26 cellular contexts compared by ENCODE assay signal in the genomic region with DNA sequence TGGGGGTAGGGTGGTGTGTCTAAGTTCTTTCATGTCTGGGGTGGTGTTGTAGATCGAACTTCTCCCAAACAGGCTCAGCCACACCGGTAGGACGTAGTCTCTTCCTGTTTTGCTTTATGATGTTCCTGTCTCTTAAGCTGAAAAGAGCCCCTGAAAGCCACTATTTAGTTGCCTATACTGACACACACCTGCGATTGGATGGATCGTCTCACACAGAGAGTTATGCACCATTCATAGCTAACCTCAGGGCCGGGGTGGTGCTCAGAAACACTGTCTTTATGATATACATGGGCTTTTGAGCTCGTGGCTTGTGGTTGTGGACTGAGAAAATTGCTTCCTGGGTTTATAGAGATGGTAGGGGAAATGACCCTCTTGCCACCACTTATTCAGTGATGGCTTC.
DNase-seq lines count a peak whose midpoint lies in the region; ATAC-seq and TF ChIP-seq lines count a peak whose summit lies in the region.
"Had no signal": no experiment of that assay in that cellular context is flagged by ENCODE, and none has a peak within 500 bp of the region (broad histone marks: within the 10 kb centered on the region; RNA-seq: fewer than 3 reads in every experiment).

No MANE protein-coding gene starts in this region.

- POLR2A ChIA-PET in naive thymus-derived CD8-positive, alpha-beta T cell (lab: Charles Lee), result no interaction called here

- peak overlapping the region; percentile 38 for H3K27ac Mint-ChIP-seq in activated CD8-positive, alpha-beta memory T cell treated with anti-CD3 and anti-CD28 coated beads, Interleukin-2, amount 10 ng/mL, durations not matched to agents 7 days and 5 days
- H3K27ac Mint-ChIP-seq in HFFc6, result peak overlapping the region; percentile 82; the same call in 1 of the 2 replicates
- peak overlapping the region; percentile 13 for H3K27ac Mint-ChIP-seq in neural crest cell (ENCODE audit: unreplicated experiment)
- H3K27ac Mint-ChIP-seq in naive thymus-derived CD8-positive, alpha-beta T cell, result no peak overlapping the region
- H3K27ac Mint-ChIP-seq: memory B cell had no signal

- H3K4me1 Mint-ChIP-seq in activated CD8-positive, alpha-beta memory T cell treated with anti-CD3 and anti-CD28 coated beads, Interleukin-2, amount 10 ng/mL, durations not matched to agents 7 days and 5 days, result peaks cover 55% of the 10 kb centered on the region
- H3K4me1 Mint-ChIP-seq in HFFc6 (ENCODE audit: low read depth), result peaks cover 100% of the 10 kb centered on the region
- peaks cover 61% of the 10 kb centered on the region for H3K4me1 Mint-ChIP-seq in neural crest cell
- peaks cover 2 to 12% (median 7%) of the 10 kb centered on the region in 4 donors for H3K4me1 Mint-ChIP-seq in naive thymus-derived CD8-positive, alpha-beta T cell
- H3K4me1 Mint-ChIP-seq: memory B cell had no signal

- DNase-seq in activated CD8-positive, alpha-beta memory T cell treated with anti-CD3 and anti-CD28 coated beads, Interleukin-2, amount 10 ng/mL, durations not matched to agents 7 days and 5 days, result peak; percentile 66
- no peak for DNase-seq in activated CD8-positive, alpha-beta memory T cell treated with anti-CD3 and anti-CD28 coated beads, Interleukin-2, amount 50 U/mL, for 4 hours
- DNase-seq in HFFc6 (no peak), NOMO-1 treated with DMSO at 0.1 percent for 48 hours (lab: John Stamatoyannopoulos, UW; ENCODE audit: unreplicated experiment) (peak; percentile 56), neural crest cell (ENCODE audit: low read depth, low spot score) (no peak), HT-29 (ENCODE audit: low spot score) (no peak)
- no peak for DNase-seq in naive thymus-derived CD8-positive, alpha-beta T cell
- DNase-seq: activated CD4-positive, CD25-positive, alpha-beta regulatory T cell treated with anti-CD3 and anti-CD28 coated beads, Interleukin-2, amount 50 U/mL, for 72 hours; activated T-cell treated with anti-CD3 and anti-CD28 coated beads, Interleukin-2, amount 50 U/mL, for 48 hours; adrenal gland; body of pancreas; DMS153; H7; Karpas-422; left lung; NCI-H1048; NCI-H446 treated with DMSO at 0.1 percent for 48 hours; NCI-H774; OCI-M1; right cardiac atrium; spleen; stimulated activated CD8-positive, alpha-beta memory T cell treated with anti-CD3 and anti-CD28 coated beads, Interleukin-4, amount 100 ng/mL, for 48 hours; stomach; uterus had no signal

- peak; percentile 62 for ATAC-seq in activated CD8-positive, alpha-beta memory T cell treated with anti-CD3 and anti-CD28 coated beads, Interleukin-2, amount 10 ng/mL, durations not matched to agents 7 days and 5 days
- no peak for ATAC-seq in naive thymus-derived CD8-positive, alpha-beta T cell
- ATAC-seq: body of pancreas, esophagus mucosa, left lung, right cardiac atrium had no signal

- no peak overlapping the region for H3K4me3 Mint-ChIP-seq in activated CD8-positive, alpha-beta memory T cell treated with anti-CD3 and anti-CD28 coated beads, Interleukin-2, amount 10 ng/mL, durations not matched to agents 7 days and 5 days
- H3K4me3 Mint-ChIP-seq in HFFc6, result no peak overlapping the region; the same call in 1 of the 2 replicates
- no peak overlapping the region for H3K4me3 Mint-ChIP-seq in neural crest cell
- no peak overlapping the region for H3K4me3 Mint-ChIP-seq in naive thymus-derived CD8-positive, alpha-beta T cell
- H3K4me3 Mint-ChIP-seq: memory B cell had no signal

- TF ChIP-seq CTCF in HFFc6 (IDR thresholded peaks at IDR 0.05) (no peak), neural crest cell (conservative IDR thresholded peaks at IDR 0.05) (no peak)

- CTCF ChIA-PET in activated CD8-positive, alpha-beta memory T cell treated with anti-CD3 and anti-CD28 coated beads, Interleukin-2, amount 10 ng/mL, durations not matched to agents 7 days and 5 days (lab: Charles Lee), result interaction anchor here (0.9 to 2.2 kb wide), 3 partner anchors 31 to 213 kb away, joined by 3 to 5 read pairs (median 5); no protein-coding TSS in a partner anchor

- no peaks in the 10 kb centered on the region for H3K36me3 Mint-ChIP-seq in activated CD8-positive, alpha-beta memory T cell treated with anti-CD3 and anti-CD28 coated beads, Interleukin-2, amount 10 ng/mL, durations not matched to agents 7 days and 5 days
- peaks cover 14% of the 10 kb centered on the region; the same call in 1 of the 2 replicates for H3K36me3 Mint-ChIP-seq in HFFc6 (ENCODE audit: low read depth)
- no peaks in the 10 kb centered on the region for H3K36me3 Mint-ChIP-seq in neural crest cell (ENCODE audit: low read depth)
- H3K36me3 Mint-ChIP-seq in naive thymus-derived CD8-positive, alpha-beta T cell, result no peaks in the 10 kb centered on the region
- H3K36me3 Mint-ChIP-seq: memory B cell had no signal

- peaks cover 38% of the 10 kb centered on the region for H3K27me3 Mint-ChIP-seq in activated CD8-positive, alpha-beta memory T cell treated with anti-CD3 and anti-CD28 coated beads, Interleukin-2, amount 10 ng/mL, durations not matched to agents 7 days and 5 days
- H3K27me3 Mint-ChIP-seq in HFFc6 (ENCODE audit: insufficient read depth) (peaks cover 16% of the 10 kb centered on the region), neural crest cell (ENCODE audit: low read depth) (no peaks in the 10 kb centered on the region)
- peaks cover 23 to 89% (median 34%) of the 10 kb centered on the region in 5 donors for H3K27me3 Mint-ChIP-seq in naive thymus-derived CD8-positive, alpha-beta T cell

- no peaks in the 10 kb centered on the region for H3K9me3 Mint-ChIP-seq in activated CD8-positive, alpha-beta memory T cell treated with anti-CD3 and anti-CD28 coated beads, Interleukin-2, amount 10 ng/mL, durations not matched to agents 7 days and 5 days (ENCODE audit: low read depth)
- H3K9me3 Mint-ChIP-seq in HFFc6 (no peaks in the 10 kb centered on the region), neural crest cell (no peaks in the 10 kb centered on the region)
- H3K9me3 Mint-ChIP-seq in naive thymus-derived CD8-positive, alpha-beta T cell, result peaks cover 0 to 1% (median 0%) of the 10 kb centered on the region in 9 donors
- H3K9me3 Mint-ChIP-seq: memory B cell had no signal

Comparison
In these comparisons a context has a peak if more than half of its experiments do, and no peak if none do; other contexts are left out.
1. DNase-seq: peak in activated CD8-positive, alpha-beta memory T cell treated with anti-CD3 and anti-CD28 coated beads, Interleukin-2, amount 10 ng/mL, durations not matched to agents 7 days and 5 days (single experiment) and NOMO-1 treated with DMSO at 0.1 percent for 48 hours (single experiment); none in activated CD8-positive, alpha-beta memory T cell treated with anti-CD3 and anti-CD28 coated beads, Interleukin-2, amount 50 U/mL, for 4 hours (single experiment), HFFc6 (single experiment), neural crest cell (single experiment), naive thymus-derived CD8-positive, alpha-beta T cell (0 of 10) and HT-29 (single experiment).
2. H3K27ac Mint-ChIP-seq: peak in activated CD8-positive, alpha-beta memory T cell treated with anti-CD3 and anti-CD28 coated beads, Interleukin-2, amount 10 ng/mL, durations not matched to agents 7 days and 5 days (single experiment), HFFc6 (single experiment) and neural crest cell (single experiment); none in naive thymus-derived CD8-positive, alpha-beta T cell (0 of 10).